ENCODE assay signal across 13 cellular contexts in the genomic region with DNA sequence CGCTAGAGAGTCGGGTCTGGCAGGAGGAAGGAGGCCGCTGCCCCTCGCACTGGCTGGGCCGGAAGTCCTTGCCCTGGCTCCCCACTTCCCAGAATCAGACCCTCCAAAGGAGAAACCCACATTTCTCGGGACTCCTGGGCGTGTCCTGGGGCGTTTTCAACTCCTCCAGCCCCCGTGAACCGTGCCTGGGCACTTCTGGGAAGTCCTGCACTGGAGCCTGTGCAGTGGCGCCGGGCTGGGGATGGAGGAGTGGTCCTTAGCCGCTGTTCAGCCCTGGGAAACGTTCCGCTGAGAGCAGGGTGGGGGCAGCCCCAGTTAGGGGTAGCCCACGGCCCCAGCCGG. TPM values are rescaled to one million over a fixed set of nuclear protein-coding genes. Genes with fewer than 3 reads are reported as not detected.
A peak's percentile ranks its signal among the peaks of the same experiment; 100 is the strongest.
DNase-seq lines count a peak whose midpoint lies in the region; ATAC-seq, FAIRE-seq and TF ChIP-seq lines count a peak whose summit lies in the region.
"Had no signal": no experiment of that assay in that cellular context is flagged by ENCODE, and none has a peak within 500 bp of the region (broad histone marks: within the 10 kb centered on the region; RNA-seq: fewer than 3 reads in every experiment).

No MANE protein-coding gene starts in this region.

- no peak for DNase-seq in right lobe of liver
- DNase-seq in HepG2 (ENCODE audit: low spot score), result no peak
- no peak for DNase-seq in endodermal cell
- DNase-seq in GM10248 (ENCODE audit: extremely low spot score), result no peak
- DNase-seq in NCI-H748 treated with DMSO at 0.1 percent for 48 hours (lab: John Stamatoyannopoulos, UW), result no peak
- DNase-seq: activated CD4-positive, CD25-positive, alpha-beta regulatory T cell treated with anti-CD3 and anti-CD28 coated beads, Interleukin-2, amount 50 U/mL, for 72 hours; GOT3; naive B cell had no signal

- no peak overlapping the region for H3K27ac Mint-ChIP-seq in endodermal cell
- H3K27ac Mint-ChIP-seq: naive B cell had no signal

- no peak overlapping the region for H2AFZ ChIP-seq in HepG2 (ENCODE audit: low read length)

- H3K9ac ChIP-seq in HepG2 (ENCODE audit: insufficient read depth, low read depth, low read length) (no peak overlapping the region), endodermal cell (ENCODE audit: extremely low read depth, low read length, poor library complexity, severe bottlenecking) (no peak overlapping the region), muscle layer of colon (ENCODE audit: low read length) (no peak overlapping the region)

- no TSS peak for BruUV-seq in HepG2 (replicated peaks; lab: Mats Ljungman, UMichigan)

- H4K20me1 ChIP-seq in HepG2 (ENCODE audit: insufficient read depth, low read length), result 0 out of 2 replicates have a peak, but pooled peaks cover 3% of the 10 kb centered on the region

- TF ChIP-seq POLR2A in right lobe of liver (IDR thresholded peaks at IDR 0.05), result no peak
- no peak for TF ChIP-seq POLR2A in HepG2 (IDR thresholded peaks at IDR 0.05; ENCODE audit: insufficient read depth in 1 of 2, low read depth in 2 of 2, low read length in 2 of 2)

- in situ Hi-C loops in HepG2 (cut with HindIII; ENCODE audit: extremely low pct_ligation_motif_present, low pct_unique_long_range_greater_than_20kb), result no loop called here

- no peaks in the 10 kb centered on the region for H3K9me3 Mint-ChIP-seq in endodermal cell

- no peak for FAIRE-seq in HepG2 (lab: Jason Lieb, UNC)
- FAIRE-seq: bronchial epithelial cell, GM12892 had no signal

- H3K9me3 ChIP-seq in right lobe of liver, result no peaks in the 10 kb centered on the region
- H3K9me3 ChIP-seq in HepG2 (ENCODE audit: low read length), result no peaks in the 10 kb centered on the region
- H3K9me3 ChIP-seq in endodermal cell (ENCODE audit: control insufficient read depth, low read length), result no peaks in the 10 kb centered on the region
- no peaks in the 10 kb centered on the region for H3K9me3 ChIP-seq in muscle layer of colon (ENCODE audit: low read length)

- no peaks in the 10 kb centered on the region for H3K4me1 ChIP-seq in right lobe of liver
- H3K4me1 ChIP-seq in HepG2 (ENCODE audit: insufficient read depth, low read length), result no peaks in the 10 kb centered on the region
- H3K4me1 ChIP-seq in endodermal cell (ENCODE audit: control insufficient read depth, insufficient read depth, low read length), result peaks cover 6% of the 10 kb centered on the region
- H3K4me1 ChIP-seq in muscle layer of colon (ENCODE audit: insufficient read depth, low read length), result peaks cover 20% of the 10 kb centered on the region
- H3K4me1 ChIP-seq in urinary bladder (ENCODE audit: insufficient read depth), result no peaks in the 10 kb centered on the region

- CTCF ChIA-PET in HepG2 (lab: Yijun Ruan, JAX; ENCODE audit: low intra/inter-chr PET ratio, low total read pairs) (no interaction called here), GM10248 (lab: Yijun Ruan, JAX) (no interaction called here)

- 0% methylated on average over 5 of the region's 17 CpGs for WGBS in right lobe of liver (ENCODE audit: insufficient coverage, low coverage, low lambda C conversion rate, missing lambda C conversion rate)
- 0% methylated on average over 1 of the region's 17 CpGs for WGBS in HepG2 (ENCODE audit: low lambda C conversion rate)
- WGBS in endodermal cell (ENCODE audit: insufficient coverage in 1 of 2, insufficient read length in 1 of 2), 2 experiments, result 3% methylated on average over 17 of the region's 17 CpGs; no CpG with 5 or more reads in 1 of the 2 experiments
- WGBS in urinary bladder, result 3% methylated on average over 17 of the region's 17 CpGs

- peaks cover 17% of the 10 kb centered on the region for H3K4me1 Mint-ChIP-seq in endodermal cell

- POLR2A ChIA-PET in HepG2 (lab: Yijun Ruan, JAX), result no interaction called here
- POLR2A ChIA-PET in GM10248 (lab: Yijun Ruan, JAX), result no interaction called here

- peaks cover 0 to 29% of the 10 kb centered on the region in 2 donors for H3K27me3 ChIP-seq in right lobe of liver
- H3K27me3 ChIP-seq in HepG2 (ENCODE audit: control insufficient read depth in 1 of 2, insufficient read depth in 2 of 2, low read length in 2 of 2), result peaks cover 6 to 39% of the 10 kb centered on the region in 2 experiments; a peak in 3 of 5 replicates
- peaks cover 95% of the 10 kb centered on the region for H3K27me3 ChIP-seq in endodermal cell (ENCODE audit: control insufficient read depth, insufficient read depth, low read length, poor library complexity, severe bottlenecking)
- H3K27me3 ChIP-seq in muscle layer of colon (ENCODE audit: control insufficient read depth in 1 of 2, insufficient read depth in 2 of 2, low read length in 2 of 2), result peaks cover 38 to 61% of the 10 kb centered on the region in 2 donors

- no peaks in the 10 kb centered on the region for H3K79me2 ChIP-seq in HepG2 (ENCODE audit: insufficient read depth, low read length)

- H3K36me3 ChIP-seq in right lobe of liver, result no peaks in the 10 kb centered on the region
- H3K36me3 ChIP-seq in HepG2 (replicated peaks in 1 of 2; ENCODE audit: control insufficient read depth in 1 of 2, insufficient read depth in 2 of 2, low read length in 2 of 2), result no peaks in the 10 kb centered on the region
- H3K36me3 ChIP-seq in endodermal cell (ENCODE audit: control insufficient read depth, insufficient read depth, low read length), result no peaks in the 10 kb centered on the region
- H3K36me3 ChIP-seq in muscle layer of colon (ENCODE audit: insufficient read depth, low read length), result no peaks in the 10 kb centered on the region
- H3K36me3 ChIP-seq in urinary bladder (ENCODE audit: insufficient read depth), result no peaks in the 10 kb centered on the region

- no peak for TF ChIP-seq EP300 in HepG2 (IDR thresholded peaks at IDR 0.05; ENCODE audit: low read depth in 2 of 2, low read length in 2 of 2)
- no peak for TF ChIP-seq EP300 in HepG2 (CRISPR knock-in tag; IDR thresholded peaks at IDR 0.05; ENCODE audit: borderline replicate concordance)

- H3K4me3 ChIP-seq in right lobe of liver (peak overlapping the region in 1 of 3 donors; percentile 10), HepG2 (replicated peaks in 1 of 3; ENCODE audit: insufficient read depth in 1 of 3, low read depth in 2 of 3, low read length in 3 of 3) (no peak overlapping the region), endodermal cell (ENCODE audit: low read length) (peak overlapping the region; percentile 72), muscle layer of colon (ENCODE audit: low read depth in 1 of 2, low read length in 2 of 2) (peak overlapping the region; percentile 3 to 32), urinary bladder (ENCODE audit: low read depth, low read length) (peak overlapping the region; percentile 2)

- H3K27ac ChIP-seq in right lobe of liver (no peak overlapping the region), HepG2 (ENCODE audit: extremely low read length, insufficient read depth, low read length) (no peak overlapping the region), endodermal cell (ENCODE audit: low read depth, low read length) (no peak overlapping the region), muscle layer of colon (ENCODE audit: low read depth, low read length) (no peak overlapping the region), urinary bladder (ENCODE audit: low read depth) (no peak overlapping the region)

- no peak for TF ChIP-seq RAD21 in HepG2 (CRISPR knock-in tag; IDR thresholded peaks at IDR 0.05)

- H3K36me3 Mint-ChIP-seq in endodermal cell (ENCODE audit: low read depth), result no peaks in the 10 kb centered on the region

- H3K4me3 Mint-ChIP-seq in endodermal cell, result peak overlapping the region; percentile 49

- ATAC-seq in right lobe of liver, result peak in 3 of 4 donors; percentile 8 to 15 (median 14)
- ATAC-seq in HepG2, result no peak
- ATAC-seq in HG03039 (IDR thresholded peaks at IDR 0.05; ENCODE audit: unreplicated experiment), result no peak

- H3K4me2 ChIP-seq in HepG2 (ENCODE audit: low read depth, low read length), result no peak overlapping the region

- H3K27me3 Mint-ChIP-seq in endodermal cell (ENCODE audit: insufficient read depth), result peaks cover 95% of the 10 kb centered on the region

- intact Hi-C loops in right lobe of liver (cut with DNase I), result no loop called here
- intact Hi-C loops in HepG2 (cut with micrococcal nuclease; ENCODE audit: unreplicated experiment), result no loop called here

- TF ChIP-seq CTCF in right lobe of liver (IDR thresholded peaks at IDR 0.05), result peak in 1 of 4 donors; percentile 1
- no peak for TF ChIP-seq CTCF in HepG2 (CRISPR knock-in tag; IDR thresholded peaks at IDR 0.05)
- TF ChIP-seq CTCF in endodermal cell (conservative IDR thresholded peaks at IDR 0.05), result no peak
- no peak for TF ChIP-seq CTCF in GM10248 (IDR thresholded peaks at IDR 0.05; ENCODE audit: control extremely low read depth, extremely low read depth, low read depth, missing control alignments)

RNA-seq across cellular contexts. Expression of gene IGSF21, which starts 3.0 kb away (rescaled TPM):
- total RNA-seq in right lobe of liver, result 1 to 10 TPM in 2 of 6 experiments, under 1 TPM in 4; 0.34 to 2.0 (median 0.71) TPM
- not detected in 2 replicates for total RNA-seq in HepG2 (2016; rRNA removed; fragmentation: Illumina TruSeq; extraction: Trizol)
- not detected in 2 replicates for total RNA-seq in HepG2 (2016; cell fraction: cytosol; rRNA removed; fragmentation: Illumina TruSeq; extraction: Trizol; ENCODE audit: low read depth)
- not detected in 2 replicates for total RNA-seq in HepG2 (2016; cell fraction: insoluble cytoplasmic fraction; rRNA removed; fragmentation: Illumina TruSeq; extraction: Trizol)
- not detected in 2 replicates for total RNA-seq in HepG2 (2016; cell fraction: membrane; rRNA removed; fragmentation: Illumina TruSeq; extraction: Trizol)
- not detected in 2 replicates for total RNA-seq in HepG2 (2016; cell fraction: nucleus; rRNA removed; fragmentation: Illumina TruSeq; extraction: Trizol)
- polyA plus RNA-seq in HepG2 (2011; rRNA removed), result not detected in 2 replicates
- polyA plus RNA-seq in HepG2 (2011; cell fraction: cytosol; rRNA removed), result not detected in 2 replicates
- polyA plus RNA-seq in HepG2 (2011; cell fraction: nucleus; rRNA removed), result not detected in 2 replicates
- not detected in 2 replicates for polyA plus RNA-seq in HepG2 (2012)
- polyA plus RNA-seq in HepG2 (2016; cell fraction: cytosol; fragmentation: Illumina TruSeq; extraction: Trizol; ENCODE audit: low read depth), result not detected in 2 replicates
- not detected in 2 replicates for polyA plus RNA-seq in HepG2 (2016; cell fraction: insoluble cytoplasmic fraction; fragmentation: Illumina TruSeq; extraction: Trizol; ENCODE audit: low read depth)
- not detected in 2 replicates for polyA plus RNA-seq in HepG2 (2016; cell fraction: membrane; fragmentation: Illumina TruSeq; extraction: Trizol; ENCODE audit: low read depth)
- polyA plus RNA-seq in HepG2 (2016; cell fraction: nucleus; fragmentation: Illumina TruSeq; extraction: Trizol; ENCODE audit: insufficient read depth, low read depth), result not detected in 2 replicates
- not detected in 2 replicates for polyA minus RNA-seq in HepG2 (2011; rRNA and poly(A)+ RNA removed; ENCODE audit: low replicate concordance)
- polyA minus RNA-seq in HepG2 (2011; cell fraction: cytosol; rRNA and poly(A)+ RNA removed), result not detected in 2 replicates
- not detected in 2 replicates for polyA minus RNA-seq in HepG2 (2011; cell fraction: nucleus; rRNA and poly(A)+ RNA removed)
- total RNA-seq in endodermal cell, result 1 to 10 TPM; 1.3 to 1.7 TPM
- 2.9 TPM for polyA plus RNA-seq in endodermal cell (2013, experiment 1 of 2)
- polyA plus RNA-seq in endodermal cell (2013, experiment 2 of 2), result 1.7 TPM
- total RNA-seq in urinary bladder, result 1.1 TPM
- 8.2 TPM for polyA plus RNA-seq in urinary bladder
- total RNA-seq: bronchial epithelial cell had no signal

Comparison
In these comparisons a context has a peak if more than half of its experiments do, and no peak if none do; other contexts are left out.
1. ATAC-seq: peak in right lobe of liver (3 of 4); none in HepG2 (single experiment) and HG03039 (single experiment).
2. H3K4me3 ChIP-seq: peak in endodermal cell (single experiment), muscle layer of colon (2 of 2) and urinary bladder (single experiment); none in HepG2 (0 of 3).